In genomic region chr12:54560374-54560858, GRCh38 we compare ENCODE assay signal across 1 cellular context.
TF ChIP-seq lines count a peak whose summit lies in the region.

No MANE protein-coding gene starts in this region.

TF ChIP-seq in WTC11, 78 proteins besides CTCF, POLR2A, EP300 and RAD21 (continued from another document):
- TF ChIP-seq, protein P1, sequence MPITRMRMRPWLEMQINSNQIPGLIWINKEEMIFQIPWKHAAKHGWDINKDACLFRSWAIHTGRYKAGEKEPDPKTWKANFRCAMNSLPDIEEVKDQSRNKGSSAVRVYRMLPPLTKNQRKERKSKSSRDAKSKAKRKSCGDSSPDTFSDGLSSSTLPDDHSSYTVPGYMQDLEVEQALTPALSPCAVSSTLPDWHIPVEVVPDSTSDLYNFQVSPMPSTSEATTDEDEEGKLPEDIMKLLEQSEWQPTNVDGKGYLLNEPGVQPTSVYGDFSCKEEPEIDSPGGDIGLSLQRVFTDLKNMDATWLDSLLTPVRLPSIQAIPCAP (CRISPR knock-in tag; IDR thresholded peaks at IDR 0.05) = no peak
- TF ChIP-seq ZNF512 (CRISPR knock-in tag; IDR thresholded peaks at IDR 0.05; ENCODE audit: borderline replicate concordance) = no peak
TF ChIP-seq in WTC11: peak in this region for 2.
